ENCODE assay signal across 18 cellular contexts in genomic region chr1:55885619-55886018, GRCh38.
DNase-seq lines count a peak whose midpoint lies in the region; ATAC-seq and TF ChIP-seq lines count a peak whose summit lies in the region.
"Had no signal": no experiment of that assay in that cellular context is flagged by ENCODE, and none has a peak within 500 bp of the region (broad histone marks: within the 10 kb centered on the region; RNA-seq: fewer than 3 reads in every experiment).

No MANE protein-coding gene starts in this region.

- H3K4me1 ChIP-seq in GM23338 (ENCODE audit: insufficient read depth), result no peaks in the 10 kb centered on the region
- H3K4me1 ChIP-seq: BE2C had no signal

- TF ChIP-seq CTCF in GM23338 (conservative IDR thresholded peaks at IDR 0.05; ENCODE audit: low read depth in 2 of 2) (no peak), VCaP (conservative IDR thresholded peaks at IDR 0.05) (no peak), WTC11 (IDR thresholded peaks at IDR 0.05) (no peak)

- no peaks in the 10 kb centered on the region for H3F3A ChIP-seq in GM23338 (replicated peaks; ENCODE audit: low read depth)

- no peaks in the 10 kb centered on the region; the same call in 2 of the 3 replicates for H3K9me3 Mint-ChIP-seq in GM23338
- no peaks in the 10 kb centered on the region for H3K9me3 Mint-ChIP-seq in WTC11

- no peak overlapping the region for H3K4me3 ChIP-seq in GM23338
- H3K4me3 ChIP-seq: GM23248, K562 had no signal

- H2AFZ ChIP-seq in GM23338, result peak overlapping the region; percentile 23; the same call in 1 of the 2 replicates
- H2AFZ ChIP-seq: GM23248 had no signal

- CTCF ChIA-PET in WTC11 (lab: Charles Lee), result no interaction called here

- no peak overlapping the region for H3K27ac Mint-ChIP-seq in GM23338
- no peak overlapping the region for H3K27ac Mint-ChIP-seq in WTC11
- H3K27ac Mint-ChIP-seq: CD8-positive, alpha-beta memory T cell had no signal

- H3K9me2 ChIP-seq in GM23338 (ENCODE audit: insufficient read depth), result peaks cover 2% of the 10 kb centered on the region; the same call in 1 of the 2 replicates

- no peaks in the 10 kb centered on the region for H4K20me1 ChIP-seq in GM23338 (replicated peaks; ENCODE audit: insufficient read depth)

- ATAC-seq in GM23338 (no peak), GM21526 (IDR thresholded peaks at IDR 0.05; ENCODE audit: low FRiP score, unreplicated experiment) (no peak), WTC11 (no peak)
- ATAC-seq: K562 had no signal

- no peak overlapping the region for H3K4me2 ChIP-seq in GM23338

- H3K27ac ChIP-seq in GM23338 (ENCODE audit: low read depth), result no peak overlapping the region
- H3K27ac ChIP-seq in VCaP, result peak overlapping the region; percentile 71; the same call in 1 of the 2 replicates
- H3K27ac ChIP-seq: GM23248 had no signal

- no peaks in the 10 kb centered on the region for H3K27me3 ChIP-seq in GM23338 (ENCODE audit: insufficient read depth)
- H3K27me3 ChIP-seq: BE2C had no signal

- H3K27me3 Mint-ChIP-seq in GM23338 (ENCODE audit: insufficient read depth, low read depth, poor library complexity) (no peaks in the 10 kb centered on the region), WTC11 (ENCODE audit: low read depth) (no peaks in the 10 kb centered on the region)

- POLR2A ChIA-PET in WTC11 (lab: Charles Lee), result no interaction called here

- H3K4me3 Mint-ChIP-seq in GM23338 (no peak overlapping the region), WTC11 (no peak overlapping the region)
- H3K4me3 Mint-ChIP-seq: CD4-positive, CD25-positive, alpha-beta regulatory T cell; CD8-positive, alpha-beta memory T cell had no signal

- no peaks in the 10 kb centered on the region for H3K36me3 ChIP-seq in GM23338 (ENCODE audit: insufficient read depth)
- H3K36me3 ChIP-seq: BE2C had no signal

- no peak for DNase-seq in GM23338 (ENCODE audit: low spot score)
- peak; percentile 28 for DNase-seq in kidney tubule cell (ENCODE audit: low spot score)
- DNase-seq in GDM1 (lab: John Stamatoyannopoulos, UW), result no peak
- no peak for DNase-seq in effector CD4-positive, alpha-beta T cell
- DNase-seq in WTC11 (ENCODE audit: low spot score), result no peak
- DNase-seq: ACHN; BE2C; C1 segment of cervical spinal cord; CD4-positive, CD25-positive, alpha-beta regulatory T cell; CD8-positive, alpha-beta memory T cell; COR-L47; DMS79 treated with DMSO at 0.1 percent for 48 hours; EL; GM23248; HCEC 1CT had no signal

- H3K4me1 Mint-ChIP-seq in GM23338 (no peaks in the 10 kb centered on the region), WTC11 (no peaks in the 10 kb centered on the region)
- H3K4me1 Mint-ChIP-seq: CD4-positive, CD25-positive, alpha-beta regulatory T cell; CD8-positive, alpha-beta memory T cell had no signal

- H3K36me3 Mint-ChIP-seq in GM23338 (ENCODE audit: low read depth), result no peaks in the 10 kb centered on the region
- no peaks in the 10 kb centered on the region for H3K36me3 Mint-ChIP-seq in WTC11
- H3K36me3 Mint-ChIP-seq: CD4-positive, CD25-positive, alpha-beta regulatory T cell; CD8-positive, alpha-beta memory T cell had no signal

- no peaks in the 10 kb centered on the region for H3K79me2 ChIP-seq in GM23338 (replicated peaks; ENCODE audit: insufficient read depth)

TF ChIP-seq in GM23338, 12 proteins besides CTCF, POLR2A, EP300 and RAD21 (continues in another document):
- TF ChIP-seq POLR2AphosphoS5 (IDR thresholded peaks at IDR 0.05; ENCODE audit: low read depth) (no peak), JUNB (IDR thresholded peaks at IDR 0.05; ENCODE audit: unreplicated experiment) (no peak), ZNF331 (CRISPR knock-in tag; IDR thresholded peaks at IDR 0.05; ENCODE audit: low read depth) (no peak), EZH2phosphoT487 (IDR thresholded peaks at IDR 0.05; ENCODE audit: unreplicated experiment) (no peak), STAT1 (IDR thresholded peaks at IDR 0.05; ENCODE audit: unreplicated experiment) (no peak), REST (IDR thresholded peaks at IDR 0.05; ENCODE audit: unreplicated experiment) (no peak), EZH2 (IDR thresholded peaks at IDR 0.05; ENCODE audit: low read depth, unreplicated experiment) (no peak)

TF ChIP-seq in WTC11, 78 proteins besides CTCF, POLR2A, EP300 and RAD21:
- no peak for TF ChIP-seq FOXK1 (CRISPR knock-in tag; IDR thresholded peaks at IDR 0.05)
- TF ChIP-seq RORB (CRISPR knock-in tag; IDR thresholded peaks at IDR 0.05), result no peak
- TF ChIP-seq TEAD1 (CRISPR knock-in tag; IDR thresholded peaks at IDR 0.05), result no peak
- TF ChIP-seq ARID4B (CRISPR knock-in tag; IDR thresholded peaks at IDR 0.05; ENCODE audit: borderline replicate concordance), result no peak
- no peak for TF ChIP-seq NR3C1 (CRISPR knock-in tag; conservative IDR thresholded peaks at IDR 0.05; ENCODE audit: low read depth)
- no peak for TF ChIP-seq ZNF281 (CRISPR knock-in tag; IDR thresholded peaks at IDR 0.05)
- TF ChIP-seq PREB (CRISPR knock-in tag; IDR thresholded peaks at IDR 0.05; ENCODE audit: borderline replicate concordance), result no peak
- no peak for TF ChIP-seq GRHL2 (CRISPR knock-in tag; IDR thresholded peaks at IDR 0.05; ENCODE audit: insufficient replicate concordance, severe bottlenecking)
- TF ChIP-seq OVOL2 (CRISPR knock-in tag; IDR thresholded peaks at IDR 0.05; ENCODE audit: borderline replicate concordance), result no peak
- no peak for TF ChIP-seq ZNF232 (CRISPR knock-in tag; IDR thresholded peaks at IDR 0.05)
- TF ChIP-seq TP53 (CRISPR knock-in tag; IDR thresholded peaks at IDR 0.05), result no peak
- TF ChIP-seq MXD4 (CRISPR knock-in tag; IDR thresholded peaks at IDR 0.05; ENCODE audit: borderline replicate concordance), result no peak
- TF ChIP-seq ELF4 (CRISPR knock-in tag; IDR thresholded peaks at IDR 0.05; ENCODE audit: low read depth), result no peak
